In the genomic region with DNA sequence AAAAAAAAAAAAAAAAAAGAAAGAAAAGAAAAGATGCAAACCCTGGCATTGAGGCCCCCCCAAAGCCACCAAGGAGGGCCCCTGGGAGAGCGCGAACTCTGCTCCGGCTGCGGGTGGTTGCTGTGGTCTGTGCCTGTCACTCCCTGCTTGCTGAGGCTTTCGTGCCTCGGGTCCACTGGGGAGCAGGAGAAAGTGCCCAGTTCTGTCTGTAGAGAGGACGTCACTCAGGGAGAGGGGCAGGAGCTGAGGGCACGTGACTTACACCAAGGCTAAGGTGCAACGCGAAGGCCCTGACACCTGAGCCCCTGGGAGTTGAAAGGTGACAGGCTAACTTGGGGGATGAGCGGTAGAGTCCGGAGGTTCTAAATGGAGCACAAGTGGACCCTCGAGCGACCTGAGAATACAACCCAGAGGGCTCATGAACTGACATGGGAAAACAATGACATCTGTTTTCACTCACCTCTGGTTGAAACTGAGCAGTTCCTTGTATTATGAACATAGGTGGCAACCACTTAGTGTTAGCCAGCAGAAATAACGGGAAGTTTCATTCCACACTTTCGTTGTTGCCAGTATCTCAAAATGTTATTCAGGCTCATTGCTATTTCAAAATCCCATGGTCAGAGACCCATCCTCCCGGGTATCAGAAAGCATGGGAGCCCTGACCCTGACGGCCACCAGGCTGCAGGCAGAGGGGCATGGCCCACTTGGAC, we compare ENCODE assay signal across 8 cellular contexts.
DNase-seq lines count a peak whose midpoint lies in the region; ATAC-seq and TF ChIP-seq lines count a peak whose summit lies in the region.

No MANE protein-coding gene starts in this region.

- DNase-seq in CD4-positive, alpha-beta T cell: no peak
- no peak for DNase-seq in central memory CD8-positive, alpha-beta T cell (ENCODE audit: low spot score in 2 of 2)
- peak; percentile 44 for DNase-seq in stimulated activated naive CD8-positive, alpha-beta T cell treated with anti-CD3 and anti-CD28 coated beads, Interleukin-15, Interleukin-2, amounts not matched to agents 100 U/mL and 50 U/mL, for 24 hours
- no peak for DNase-seq in cortex of kidney (lab: John Stamatoyannopoulos, UW)
- no peak for DNase-seq in tibial artery
- no peak for DNase-seq in SHP77 (lab: John Stamatoyannopoulos, UW)

- CTCF ChIA-PET in CD4-positive, alpha-beta T cell (lab: Charles Lee): no interaction called here

- intact Hi-C loops in CD4-positive, alpha-beta T cell (cut with DNase I, micrococcal nuclease): loop anchor here in 1 of 2 experiments (5.0 kb wide), 1 partner anchor 230 kb away; the partner anchor contains the start of gene UBAC2
- intact Hi-C loops in tibial artery (cut with DNase I; ENCODE audit: low total_unique reads): no loop called here

- TF ChIP-seq CTCF in CD4-positive, alpha-beta T cell (IDR thresholded peaks at IDR 0.05): no peak
- no peak for TF ChIP-seq CTCF in tibial artery (IDR thresholded peaks at IDR 0.05)

- H3K27ac Mint-ChIP-seq in CD4-positive, alpha-beta T cell: peak overlapping the region; percentile 84
- H3K27ac Mint-ChIP-seq in central memory CD8-positive, alpha-beta T cell (ENCODE audit: low read depth): peak overlapping the region; percentile 98

- POLR2A ChIA-PET in CD4-positive, alpha-beta T cell (lab: Charles Lee): no interaction called here

- no peaks in the 10 kb centered on the region for H3K9me3 Mint-ChIP-seq in CD4-positive, alpha-beta T cell
- H3K9me3 Mint-ChIP-seq in central memory CD8-positive, alpha-beta T cell: no peaks in the 10 kb centered on the region

- H3K27me3 ChIP-seq in CD4-positive, alpha-beta T cell (ENCODE audit: control insufficient read depth, insufficient read depth, low read length): no peaks in the 10 kb centered on the region
- peaks cover 0 to 3% of the 10 kb centered on the region in 2 donors for H3K27me3 ChIP-seq in tibial artery

- no peaks in the 10 kb centered on the region for H3K36me3 Mint-ChIP-seq in CD4-positive, alpha-beta T cell (ENCODE audit: low read depth)
- peaks cover 22% of the 10 kb centered on the region for H3K36me3 Mint-ChIP-seq in central memory CD8-positive, alpha-beta T cell (ENCODE audit: insufficient read depth)

- no peak overlapping the region for H3K4me3 ChIP-seq in tibial artery

- peaks cover 0 to 13% (median 2%) of the 10 kb centered on the region in 4 donors for H3K4me1 ChIP-seq in tibial artery

- peak overlapping the region; percentile 62 for H3K27ac ChIP-seq in CD4-positive, alpha-beta T cell (ENCODE audit: low read depth, low read length)
- H3K27ac ChIP-seq in tibial artery: no peak overlapping the region

- peak overlapping the region; percentile 77 for H3K4me3 Mint-ChIP-seq in CD4-positive, alpha-beta T cell
- H3K4me3 Mint-ChIP-seq in central memory CD8-positive, alpha-beta T cell: peak overlapping the region; percentile 79

- peaks cover 73% of the 10 kb centered on the region for H3K4me1 Mint-ChIP-seq in CD4-positive, alpha-beta T cell (ENCODE audit: low read depth)
- H3K4me1 Mint-ChIP-seq in central memory CD8-positive, alpha-beta T cell: peaks cover 54% of the 10 kb centered on the region

- no peak for ATAC-seq in CD4-positive, alpha-beta T cell (ENCODE audit: poor library complexity)
- peak; percentile 6 for ATAC-seq in GM19468 (IDR thresholded peaks at IDR 0.05; ENCODE audit: extremely low read depth, unreplicated experiment)
- ATAC-seq in HG03575 (IDR thresholded peaks at IDR 0.05; ENCODE audit: extremely low read depth, insufficient number of reproducible peaks, low FRiP score, unreplicated experiment): peak; percentile 15
- ATAC-seq in central memory CD8-positive, alpha-beta T cell (replicated peaks; ENCODE audit: extremely low read depth, poor library complexity, severe bottlenecking): no peak
- ATAC-seq in stimulated activated naive CD8-positive, alpha-beta T cell treated with anti-CD3 and anti-CD28 coated beads, Interleukin-15, Interleukin-2, amounts not matched to agents 100 U/mL and 50 U/mL, for 24 hours: no peak

- no peaks in the 10 kb centered on the region for H3K27me3 Mint-ChIP-seq in CD4-positive, alpha-beta T cell
- H3K27me3 Mint-ChIP-seq in central memory CD8-positive, alpha-beta T cell: no peaks in the 10 kb centered on the region

- no peaks in the 10 kb centered on the region for H3K36me3 ChIP-seq in tibial artery

- H3K9me3 ChIP-seq in CD4-positive, alpha-beta T cell (ENCODE audit: control insufficient read depth, low read length): no peaks in the 10 kb centered on the region
- H3K9me3 ChIP-seq in tibial artery: no peaks in the 10 kb centered on the region

Comparison
In these comparisons a context has a peak if more than half of its experiments do, and no peak if none do; other contexts are left out.
1. ATAC-seq: peak in GM19468 (single experiment) and HG03575 (single experiment); none in CD4-positive, alpha-beta T cell (single experiment), central memory CD8-positive, alpha-beta T cell (single experiment) and stimulated activated naive CD8-positive, alpha-beta T cell treated with anti-CD3 and anti-CD28 coated beads, Interleukin-15, Interleukin-2, amounts not matched to agents 100 U/mL and 50 U/mL, for 24 hours (single experiment).